20 cellular contexts compared by ENCODE assay signal in the genomic region with DNA sequence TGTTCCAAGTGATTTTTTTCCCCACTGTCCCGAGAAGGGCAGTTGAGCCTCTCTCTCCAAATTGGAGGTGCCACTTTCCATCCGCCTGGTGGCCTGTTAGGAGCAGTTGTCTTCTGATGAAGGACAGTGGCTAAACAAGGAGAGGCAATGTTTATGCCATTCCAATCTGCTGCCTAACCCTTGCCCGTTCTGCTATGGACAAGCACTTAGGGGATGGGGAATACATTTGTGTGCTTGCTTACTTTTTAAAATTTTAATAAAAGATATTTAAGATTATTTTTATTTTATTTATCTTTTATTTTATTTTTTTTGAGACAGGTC.
"Had no signal": no experiment of that assay in that cellular context is flagged by ENCODE, and none has a peak within 500 bp of the region (broad histone marks: within the 10 kb centered on the region; RNA-seq: fewer than 3 reads in every experiment).

No MANE protein-coding gene starts in this region.

- H3K4me2 ChIP-seq: hepatocyte had no signal

- H3K4me3 ChIP-seq: ascending aorta, colonic mucosa, hepatocyte, spleen, thoracic aorta, vagina had no signal

- H3K9me3 ChIP-seq: colonic mucosa, thoracic aorta, vagina had no signal

- H3K27me3 ChIP-seq: ascending aorta, colonic mucosa, hepatocyte, spleen, vagina had no signal

- H3K4me1 Mint-ChIP-seq: activated CD4-positive, alpha-beta memory T cell treated with anti-CD3 and anti-CD28 coated beads, Interleukin-2, amount 10 ng/mL, durations not matched to agents 7 days and 5 days; activated CD8-positive, alpha-beta memory T cell treated with anti-CD3 and anti-CD28 coated beads, Interleukin-2, amount 10 ng/mL, durations not matched to agents 7 days and 5 days had no signal

- H3K27me3 Mint-ChIP-seq: activated CD4-positive, alpha-beta memory T cell treated with anti-CD3 and anti-CD28 coated beads, Interleukin-2, amount 10 ng/mL, durations not matched to agents 7 days and 5 days; activated CD8-positive, alpha-beta memory T cell treated with anti-CD3 and anti-CD28 coated beads, Interleukin-2, amount 10 ng/mL, durations not matched to agents 7 days and 5 days; central memory CD8-positive, alpha-beta T cell; memory B cell; T-helper 17 cell; type B pancreatic cell had no signal

- H3K27ac ChIP-seq: ascending aorta, colonic mucosa, hepatocyte, spleen, thoracic aorta, vagina had no signal

- DNase-seq: activated CD4-positive, alpha-beta memory T cell treated with anti-CD3 and anti-CD28 coated beads, Interleukin-2, amount 10 ng/mL, durations not matched to agents 7 days and 5 days; activated CD4-positive, alpha-beta T cell treated with anti-CD3 and anti-CD28 coated beads for 48 hours; activated CD8-positive, alpha-beta memory T cell treated with anti-CD3 and anti-CD28 coated beads, Interleukin-2, amount 10 ng/mL, durations not matched to agents 7 days and 5 days; colonic mucosa; foreskin fibroblast; kidney glomerular epithelial cell; posterior cingulate gyrus; spleen; stimulated activated CD4-positive, alpha-beta T cell treated with anti-CD3 and anti-CD28 coated beads, Interleukin-4, amount 100 ng/mL, for 1 hour; stimulated activated naive CD4-positive, alpha-beta T cell; T-helper 17 cell had no signal

- H3K4me1 ChIP-seq: ascending aorta had no signal

- ATAC-seq: activated CD8-positive, alpha-beta memory T cell treated with anti-CD3 and anti-CD28 coated beads, Interleukin-2, amount 10 ng/mL, durations not matched to agents 7 days and 5 days; activated naive CD4-positive, alpha-beta T cell treated with anti-CD3 and anti-CD28 coated beads, Interleukin-2, amount 50 U/mL, for 72 hours; T-helper 17 cell had no signal

- H3K36me3 ChIP-seq: ascending aorta, colonic mucosa, thoracic aorta, vagina had no signal

- H3K27ac Mint-ChIP-seq: activated CD4-positive, alpha-beta memory T cell treated with anti-CD3 and anti-CD28 coated beads, Interleukin-2, amount 10 ng/mL, durations not matched to agents 7 days and 5 days; activated CD8-positive, alpha-beta memory T cell treated with anti-CD3 and anti-CD28 coated beads, Interleukin-2, amount 10 ng/mL, durations not matched to agents 7 days and 5 days; activated naive CD4-positive, alpha-beta T cell treated with anti-CD3 and anti-CD28 coated beads, Interleukin-2, amount 50 U/mL, for 72 hours; activated T-helper 1 cell treated with anti-CD3 and anti-CD28 coated beads, Interleukin-12 subunit alpha, Interleukin-12 subunit beta, Interleukin-2, Interleukin-4 antibody, amounts not matched to agents 30 ng/mL and 10 ng/mL and 1 ng/mL, durations not matched to agents 14 hours and 24 hours and 36 hours; memory B cell; T-helper 17 cell; type B pancreatic cell had no signal

- H2AFZ ChIP-seq: hepatocyte had no signal

- H3K4me3 Mint-ChIP-seq: activated CD4-positive, alpha-beta memory T cell treated with anti-CD3 and anti-CD28 coated beads, Interleukin-2, amount 10 ng/mL, durations not matched to agents 7 days and 5 days; activated CD8-positive, alpha-beta memory T cell treated with anti-CD3 and anti-CD28 coated beads, Interleukin-2, amount 10 ng/mL, durations not matched to agents 7 days and 5 days; activated T-helper 1 cell treated with anti-CD3 and anti-CD28 coated beads, Interleukin-12 subunit alpha, Interleukin-12 subunit beta, Interleukin-2, Interleukin-4 antibody, amounts not matched to agents 30 ng/mL and 10 ng/mL and 1 ng/mL, durations not matched to agents 14 hours and 24 hours and 36 hours; central memory CD8-positive, alpha-beta T cell; memory B cell; T-helper 17 cell; type B pancreatic cell had no signal
